Comparison of ENCODE assay signal across 8 cellular contexts in the genomic region with DNA sequence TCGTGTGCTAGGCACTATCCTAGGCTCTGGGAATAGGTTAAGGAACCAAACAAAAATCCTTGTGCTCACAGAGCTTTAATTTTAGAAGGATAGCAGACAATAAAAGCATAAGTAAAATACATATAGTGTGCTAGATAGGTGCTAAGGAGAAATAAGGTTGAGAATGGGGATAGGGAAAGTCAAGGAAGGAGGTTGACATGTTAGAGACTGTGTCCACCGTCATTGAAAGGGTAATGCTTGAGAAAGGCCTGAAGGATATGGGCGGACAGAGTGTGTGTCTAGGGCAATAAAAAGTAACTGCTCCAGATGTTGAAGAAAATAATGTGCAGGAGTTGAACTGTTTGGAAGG. TPM values are rescaled to one million over a fixed set of nuclear protein-coding genes. Genes with fewer than 3 reads are reported as not detected.
DNase-seq lines count a peak whose midpoint lies in the region; ATAC-seq and TF ChIP-seq lines count a peak whose summit lies in the region.

No MANE protein-coding gene starts in this region.

- H3K4me3 ChIP-seq in BJ (ENCODE audit: low read depth, low read length), result peak overlapping the region; percentile 88
- H3K4me3 ChIP-seq in astrocyte of the cerebellum (ENCODE audit: low read depth, low read length), result peak overlapping the region; percentile 70
- H3K4me3 ChIP-seq in mucosa of stomach (ENCODE audit: low read length), result no peak overlapping the region

- H3K27me3 ChIP-seq in BJ (ENCODE audit: control insufficient read depth, insufficient read depth, low read length) (peaks cover 11% of the 10 kb centered on the region), mucosa of stomach (ENCODE audit: control insufficient read depth, insufficient read depth, low read length) (no peaks in the 10 kb centered on the region)

- H3K4me1 ChIP-seq in mucosa of stomach (ENCODE audit: control insufficient read depth, insufficient read depth, low read length), result peaks cover 23% of the 10 kb centered on the region

- no peaks in the 10 kb centered on the region for H3K9me3 ChIP-seq in mucosa of stomach (ENCODE audit: control insufficient read depth, low read length)

- POLR2A ChIA-PET in BJ (lab: Charles Lee), result no interaction called here

- DNase-seq in BJ (ENCODE audit: low read depth) (no peak), astrocyte of the cerebellum (ENCODE audit: low read depth) (no peak), NCI-H2107 (lab: John Stamatoyannopoulos, UW) (no peak), NCI-H226 (no peak), NCI-H1436 (lab: John Stamatoyannopoulos, UW) (no peak)

- peak overlapping the region; percentile 57 for H3K9ac ChIP-seq in mucosa of stomach (ENCODE audit: low read length)

- ATAC-seq in HG02623 (IDR thresholded peaks at IDR 0.05; ENCODE audit: unreplicated experiment) (peak; percentile 5), HG03520 (IDR thresholded peaks at IDR 0.05; ENCODE audit: unreplicated experiment) (no peak)

- in situ Hi-C loops in astrocyte of the cerebellum (cut with HindIII; ENCODE audit: low sequenced_read_pairs), result no loop called here

- H3K36me3 ChIP-seq in BJ (ENCODE audit: control insufficient read depth, insufficient read depth, low read length) (no peaks in the 10 kb centered on the region), mucosa of stomach (ENCODE audit: control insufficient read depth, insufficient read depth, low read length) (no peaks in the 10 kb centered on the region)

- CTCF ChIA-PET in BJ (lab: Yijun Ruan, JAX), result interaction anchor here (0.6 to 7.5 kb wide), 18 partner anchors 10 to 554 kb away, joined by 3 to 54 read pairs (median 4); a partner anchor contains a TSS

- no peak for TF ChIP-seq CTCF in BJ (IDR thresholded peaks at IDR 0.05; ENCODE audit: insufficient read depth, low read depth, low read length)
- no peak for TF ChIP-seq CTCF in astrocyte of the cerebellum (IDR thresholded peaks at IDR 0.05; ENCODE audit: low read depth, low read length, missing control alignments)

RNA-seq across cellular contexts. Expression of a gene that starts 0.5 kb away (rescaled TPM):
- 5.4 and 9.4 TPM in 2 replicates for polyA plus RNA-seq in BJ (2011; rRNA removed)
- 3.6 and 5.1 TPM in 2 replicates for polyA minus RNA-seq in BJ (2011; rRNA and poly(A)+ RNA removed)
